In genomic region chr18:80159713-80160636, GRCh38 we compare ENCODE assay signal across 8 cellular contexts. TPM values are rescaled to one million over a fixed set of nuclear protein-coding genes. Genes with fewer than 3 reads are reported as not detected.
DNase-seq lines count a peak whose midpoint lies in the region; ATAC-seq lines count a peak whose summit lies in the region.

No MANE protein-coding gene starts in this region.

- H3K36me3 Mint-ChIP-seq in activated T-cell treated with anti-CD3 and anti-CD28 coated beads, Interleukin-2, amount 50 U/mL, for 72 hours (ENCODE audit: insufficient read depth in 2 of 2) = peaks cover 0 to 2% of the 10 kb centered on the region in 2 donors

- H3K27ac Mint-ChIP-seq in activated T-cell treated with anti-CD3 and anti-CD28 coated beads, Interleukin-2, amount 50 U/mL, for 72 hours = no peak overlapping the region

- DNase-seq in activated T-cell treated with anti-CD3 and anti-CD28 coated beads, Interleukin-2, amount 50 U/mL, for 72 hours = peak; percentile 64 to 68
- DNase-seq in left cardiac atrium (no peak), NCI-H1092 (lab: John Stamatoyannopoulos, UW) (no peak), NCI-H1417 (lab: John Stamatoyannopoulos, UW) (no peak), NCI-H2081 treated with DMSO at 0.1 percent for 48 hours (lab: John Stamatoyannopoulos, UW) (no peak)
- peak; percentile 30 to 48 for DNase-seq in stimulated activated CD4-positive, alpha-beta T cell treated with anti-CD3 and anti-CD28 coated beads, Interleukin-4, amount 100 ng/mL, for 48 hours (ENCODE audit: low read depth in 2 of 2)

- intact Hi-C loops in left cardiac atrium (cut with DNase I) = no loop called here

- peak overlapping the region; percentile 15 to 52 for H3K4me3 Mint-ChIP-seq in activated T-cell treated with anti-CD3 and anti-CD28 coated beads, Interleukin-2, amount 50 U/mL, for 72 hours

- peaks cover 21% of the 10 kb centered on the region for H3K27me3 Mint-ChIP-seq in activated T-cell treated with anti-CD3 and anti-CD28 coated beads, Interleukin-2, amount 50 U/mL, for 72 hours (ENCODE audit: low read depth)

- H3K9me3 Mint-ChIP-seq in activated T-cell treated with anti-CD3 and anti-CD28 coated beads, Interleukin-2, amount 50 U/mL, for 72 hours = peaks cover 0 to 6% of the 10 kb centered on the region in 2 donors

- ATAC-seq in GM19351 (IDR thresholded peaks at IDR 0.05; ENCODE audit: unreplicated experiment) (peak; percentile 77), left cardiac atrium (peak; percentile 47 to 72), HG02588 (IDR thresholded peaks at IDR 0.05; ENCODE audit: unreplicated experiment) (no peak)
- peak; percentile 88 to 90 for ATAC-seq in activated T-cell treated with anti-CD3 and anti-CD28 coated beads, Interleukin-2, amount 50 U/mL, for 72 hours (replicated peaks in 1 of 2)

- no peaks in the 10 kb centered on the region for H3K4me1 Mint-ChIP-seq in activated T-cell treated with anti-CD3 and anti-CD28 coated beads, Interleukin-2, amount 50 U/mL, for 72 hours (ENCODE audit: low read depth)

RNA-seq across cellular contexts. Expression of gene ADNP2, which starts 50.9 kb away (rescaled TPM):
- 10 to 100 TPM; 25.1 to 33.4 TPM for total RNA-seq in activated T-cell treated with anti-CD3 and anti-CD28 coated beads, Interleukin-2, amount 50 U/mL, for 72 hours
- total RNA-seq in left cardiac atrium = 10 to 100 TPM; 10.0 to 13.7 TPM

Comparison
In these comparisons a context has a peak if more than half of its experiments do, and no peak if none do; other contexts are left out.
1. DNase-seq: peak in activated T-cell treated with anti-CD3 and anti-CD28 coated beads, Interleukin-2, amount 50 U/mL, for 72 hours (2 of 2) and stimulated activated CD4-positive, alpha-beta T cell treated with anti-CD3 and anti-CD28 coated beads, Interleukin-4, amount 100 ng/mL, for 48 hours (2 of 2); none in left cardiac atrium (single experiment), NCI-H1092 (single experiment), NCI-H1417 (0 of 3) and NCI-H2081 treated with DMSO at 0.1 percent for 48 hours (single experiment).